In genomic region chrX:18173494-18174180, GRCh38 we compare ENCODE assay signal across 22 cellular contexts. TPM values are rescaled to one million over a fixed set of nuclear protein-coding genes. Genes with fewer than 3 reads are reported as not detected.
A peak's percentile ranks its signal among the peaks of the same experiment; 100 is the strongest.
DNase-seq lines count a peak whose midpoint lies in the region; ATAC-seq and TF ChIP-seq lines count a peak whose summit lies in the region.
"Had no signal": no experiment of that assay in that cellular context is flagged by ENCODE, and none has a peak within 500 bp of the region (broad histone marks: within the 10 kb centered on the region; RNA-seq: fewer than 3 reads in every experiment).

No MANE protein-coding gene starts in this region.

- no peaks in the 10 kb centered on the region for H3K4me1 Mint-ChIP-seq in stimulated activated effector memory CD8-positive, alpha-beta T cell treated with anti-CD3 and anti-CD28 coated beads, Interleukin-12 subunit alpha, Interleukin-12 subunit beta, amount 100 ng/mL, for 72 hours
- H3K4me1 Mint-ChIP-seq: activated B cell treated with CpG ODN at 0.5 μM for 24 hours, B cell, T-cell had no signal

- peak; percentile 36 for ATAC-seq in sciatic nerve
- no peak for ATAC-seq in GM18873 (IDR thresholded peaks at IDR 0.05; ENCODE audit: low FRiP score, unreplicated experiment)
- ATAC-seq in stimulated activated effector memory CD8-positive, alpha-beta T cell treated with anti-CD3 and anti-CD28 coated beads, Interleukin-12 subunit alpha, Interleukin-12 subunit beta, amount 100 ng/mL, for 72 hours: no peak
- no peak for ATAC-seq in omental fat pad (ENCODE audit: low FRiP score)
- ATAC-seq: activated CD8-positive, alpha-beta T cell treated with anti-CD3 and anti-CD28 coated beads for 36 hours; activated T-cell treated with anti-CD3 and anti-CD28 coated beads, Interleukin-2, amount 50 U/mL, for 72 hours; GM23338; naive thymus-derived CD4-positive, alpha-beta T cell; T-cell had no signal

- DNase-seq in HUDEP-2 (lab: John Stamatoyannopoulos, UW; ENCODE audit: unreplicated experiment in 76 of 76): peak in 74 of 76 experiments; percentile 0 to 82 (median 51)
- DNase-seq in NCI-H2107 treated with DMSO at 0.1 percent for 48 hours (lab: John Stamatoyannopoulos, UW; ENCODE audit: unreplicated experiment): peak; percentile 96
- peak; percentile 11 for DNase-seq in SHP77 treated with DMSO at 0.1 percent for 48 hours (lab: John Stamatoyannopoulos, UW)
- no peak for DNase-seq in sciatic nerve (ENCODE audit: low spot score)
- DNase-seq in stimulated activated effector memory CD8-positive, alpha-beta T cell treated with anti-CD3 and anti-CD28 coated beads, Interleukin-12 subunit alpha, Interleukin-12 subunit beta, amount 100 ng/mL, for 72 hours (ENCODE audit: low spot score in 2 of 2): no peak
- DNase-seq in omental fat pad (ENCODE audit: low spot score): no peak
- DNase-seq: activated B cell treated with CpG ODN at 0.5 μM for 24 hours; activated CD8-positive, alpha-beta T cell treated with anti-CD3 and anti-CD28 coated beads for 36 hours; activated T-cell treated with anti-CD3 and anti-CD28 coated beads, Interleukin-2, amount 50 U/mL, for 72 hours; brain microvascular endothelial cell; dermis blood vessel endothelial cell; mammary epithelial cell; MV-4-11; naive thymus-derived CD4-positive, alpha-beta T cell; stimulated activated CD4-positive, alpha-beta T cell treated with anti-CD3 and anti-CD28 coated beads, Interleukin-4, amount 100 ng/mL, for 1 hour; T-cell had no signal

- H3K36me3 Mint-ChIP-seq in stimulated activated effector memory CD8-positive, alpha-beta T cell treated with anti-CD3 and anti-CD28 coated beads, Interleukin-12 subunit alpha, Interleukin-12 subunit beta, amount 100 ng/mL, for 72 hours: no peaks in the 10 kb centered on the region
- H3K36me3 Mint-ChIP-seq: naive thymus-derived CD4-positive, alpha-beta T cell; T-cell had no signal

- no peak overlapping the region for H3K4me3 Mint-ChIP-seq in stimulated activated effector memory CD8-positive, alpha-beta T cell treated with anti-CD3 and anti-CD28 coated beads, Interleukin-12 subunit alpha, Interleukin-12 subunit beta, amount 100 ng/mL, for 72 hours
- H3K4me3 Mint-ChIP-seq: activated B cell treated with CpG ODN at 0.5 μM for 24 hours; activated CD8-positive, alpha-beta T cell treated with anti-CD3 and anti-CD28 coated beads for 36 hours; activated T-cell treated with anti-CD3 and anti-CD28 coated beads, Interleukin-2, amount 50 U/mL, for 72 hours; B cell; GM23338; naive thymus-derived CD4-positive, alpha-beta T cell; T-cell had no signal

- intact Hi-C loops in sciatic nerve (cut with DNase I): no loop called here

- H3K9me3 Mint-ChIP-seq in stimulated activated effector memory CD8-positive, alpha-beta T cell treated with anti-CD3 and anti-CD28 coated beads, Interleukin-12 subunit alpha, Interleukin-12 subunit beta, amount 100 ng/mL, for 72 hours: no peaks in the 10 kb centered on the region
- H3K9me3 Mint-ChIP-seq: activated B cell treated with CpG ODN at 0.5 μM for 24 hours; activated CD8-positive, alpha-beta T cell treated with anti-CD3 and anti-CD28 coated beads for 36 hours; activated T-cell treated with anti-CD3 and anti-CD28 coated beads, Interleukin-2, amount 50 U/mL, for 72 hours; GM23338; T-cell had no signal

- TF ChIP-seq CTCF in omental fat pad (IDR thresholded peaks at IDR 0.05): no peak

- H3K27ac Mint-ChIP-seq in stimulated activated effector memory CD8-positive, alpha-beta T cell treated with anti-CD3 and anti-CD28 coated beads, Interleukin-12 subunit alpha, Interleukin-12 subunit beta, amount 100 ng/mL, for 72 hours: no peak overlapping the region
- H3K27ac Mint-ChIP-seq: activated B cell treated with CpG ODN at 0.5 μM for 24 hours; activated CD8-positive, alpha-beta T cell treated with anti-CD3 and anti-CD28 coated beads for 36 hours; activated T-cell treated with anti-CD3 and anti-CD28 coated beads, Interleukin-2, amount 50 U/mL, for 72 hours; B cell; GM23338; naive thymus-derived CD4-positive, alpha-beta T cell; T-cell had no signal

RNA-seq across cellular contexts. Expression of gene BEND2, which starts 47.0 kb away (rescaled TPM):
- not detected for total RNA-seq in sciatic nerve
- total RNA-seq in omental fat pad: not detected
- total RNA-seq: activated B cell treated with CpG ODN at 0.5 μM for 24 hours; activated CD8-positive, alpha-beta T cell treated with anti-CD3 and anti-CD28 coated beads for 36 hours; activated T-cell treated with anti-CD3 and anti-CD28 coated beads, Interleukin-2, amount 50 U/mL, for 72 hours; B cell; dermis blood vessel endothelial cell; epithelial cell of proximal tubule; glomerular endothelial cell; GM23338; mammary epithelial cell; skeletal muscle tissue had no signal

Comparison
In these comparisons a context has a peak if more than half of its experiments do, and no peak if none do; other contexts are left out.
1. DNase-seq: peak in HUDEP-2 (74 of 76), NCI-H2107 treated with DMSO at 0.1 percent for 48 hours (single experiment) and SHP77 treated with DMSO at 0.1 percent for 48 hours (single experiment); none in sciatic nerve (single experiment), stimulated activated effector memory CD8-positive, alpha-beta T cell treated with anti-CD3 and anti-CD28 coated beads, Interleukin-12 subunit alpha, Interleukin-12 subunit beta, amount 100 ng/mL, for 72 hours (0 of 2) and omental fat pad (single experiment).